Comparison of ENCODE assay signal across 9 cellular contexts in the genomic region with DNA sequence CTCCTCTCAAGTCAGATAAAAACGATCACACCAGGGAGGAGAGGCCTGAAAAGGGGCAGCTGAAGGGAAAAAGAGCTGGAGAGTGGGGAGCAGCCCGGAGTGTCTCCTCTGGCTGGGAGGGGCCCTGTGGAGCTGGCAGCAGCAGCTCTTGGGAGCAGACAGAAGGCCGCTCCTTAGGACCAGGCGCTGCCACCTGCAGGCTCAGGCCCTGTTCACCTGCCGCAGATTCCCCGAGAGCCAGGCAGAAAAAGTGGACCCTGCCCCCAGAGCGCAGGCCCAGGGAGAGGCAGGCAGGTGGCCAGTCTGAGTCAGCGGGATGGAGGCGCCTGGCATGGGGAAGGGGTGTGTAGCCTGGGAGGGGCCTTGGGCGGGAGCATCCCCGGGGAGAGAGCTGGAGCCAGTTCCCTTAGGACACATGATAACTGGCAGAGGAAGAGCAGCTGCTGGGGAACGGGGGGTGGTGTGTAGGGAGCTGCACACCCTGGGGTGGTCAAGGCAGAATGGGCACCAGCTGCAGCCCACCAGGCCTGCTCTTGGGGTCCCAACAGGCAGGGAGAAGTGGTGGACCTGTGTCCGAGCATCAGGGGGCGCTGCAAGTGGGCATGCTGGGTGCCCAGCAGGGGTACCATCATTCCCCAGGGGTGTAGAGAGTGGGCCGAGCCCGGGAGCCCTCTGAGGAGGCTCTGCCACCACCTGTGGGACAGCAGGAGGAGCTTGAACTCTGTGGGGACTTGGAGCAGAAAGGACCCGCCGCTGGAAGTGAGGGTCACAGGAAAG.
DNase-seq lines count a peak whose midpoint lies in the region; ATAC-seq and TF ChIP-seq lines count a peak whose summit lies in the region.
"Had no signal": no experiment of that assay in that cellular context is flagged by ENCODE, and none has a peak within 500 bp of the region (broad histone marks: within the 10 kb centered on the region; RNA-seq: fewer than 3 reads in every experiment).

No MANE protein-coding gene starts in this region.

- POLR2A ChIA-PET in WTC11 (lab: Charles Lee) = no interaction called here

- ATAC-seq in WTC11 (peak; percentile 76), left lobe of liver (peak; percentile 82), HG02973 (IDR thresholded peaks at IDR 0.05; ENCODE audit: unreplicated experiment) (no peak), GM21825 (IDR thresholded peaks at IDR 0.05; ENCODE audit: unreplicated experiment) (no peak)

- no peak overlapping the region for H3K4me3 Mint-ChIP-seq in WTC11

- H3K36me3 Mint-ChIP-seq in WTC11 = no peaks in the 10 kb centered on the region

- peaks cover 5% of the 10 kb centered on the region; the same call in 1 of the 2 replicates for H3K9me3 Mint-ChIP-seq in WTC11

- no peaks in the 10 kb centered on the region for H3K27me3 Mint-ChIP-seq in WTC11 (ENCODE audit: low read depth)

- peak; percentile 49 for DNase-seq in 8988T
- peak; percentile 28 for DNase-seq in NCI-H128 (lab: John Stamatoyannopoulos, UW; ENCODE audit: unreplicated experiment)
- peak; percentile 52 for DNase-seq in WTC11 (ENCODE audit: low spot score)
- peak; percentile 93 for DNase-seq in left lobe of liver (ENCODE audit: low spot score)
- no peak for DNase-seq in NK-92 treated with Interleukin-12 subunit alpha and Interleukin-12 subunit beta, amount 100 ng/mL, for 24 hours (lab: John Stamatoyannopoulos, UW)
- DNase-seq in stimulated activated CD4-positive, alpha-beta T cell treated with anti-CD3 and anti-CD28 coated beads, Interleukin-12 subunit alpha, Interleukin-12 subunit beta, amount 100 ng/mL, for 4 hours = no peak
- DNase-seq: activated CD4-positive, alpha-beta T cell treated with anti-CD3 and anti-CD28 coated beads, Interleukin-2, amount 50 U/mL, for 1 hour had no signal

- TF ChIP-seq CTCF in WTC11 (IDR thresholded peaks at IDR 0.05) = no peak

- H3K27ac Mint-ChIP-seq in WTC11 = no peak overlapping the region

- CTCF ChIA-PET in WTC11 (lab: Charles Lee) = interaction anchor here (0.6 to 3.3 kb wide), 17 partner anchors 9 to 249 kb away, joined by 3 to 24 read pairs (median 4); no protein-coding TSS in a partner anchor

- H3K4me1 Mint-ChIP-seq in WTC11 = peaks cover 28% of the 10 kb centered on the region

TF ChIP-seq in WTC11, 78 proteins besides CTCF, POLR2A, EP300 and RAD21:
- TF ChIP-seq ZNF671 (CRISPR knock-in tag; IDR thresholded peaks at IDR 0.05) (no peak), RORB (CRISPR knock-in tag; IDR thresholded peaks at IDR 0.05) (no peak), GABPB1 (CRISPR knock-in tag; IDR thresholded peaks at IDR 0.05) (no peak)
- TF ChIP-seq, protein P1, sequence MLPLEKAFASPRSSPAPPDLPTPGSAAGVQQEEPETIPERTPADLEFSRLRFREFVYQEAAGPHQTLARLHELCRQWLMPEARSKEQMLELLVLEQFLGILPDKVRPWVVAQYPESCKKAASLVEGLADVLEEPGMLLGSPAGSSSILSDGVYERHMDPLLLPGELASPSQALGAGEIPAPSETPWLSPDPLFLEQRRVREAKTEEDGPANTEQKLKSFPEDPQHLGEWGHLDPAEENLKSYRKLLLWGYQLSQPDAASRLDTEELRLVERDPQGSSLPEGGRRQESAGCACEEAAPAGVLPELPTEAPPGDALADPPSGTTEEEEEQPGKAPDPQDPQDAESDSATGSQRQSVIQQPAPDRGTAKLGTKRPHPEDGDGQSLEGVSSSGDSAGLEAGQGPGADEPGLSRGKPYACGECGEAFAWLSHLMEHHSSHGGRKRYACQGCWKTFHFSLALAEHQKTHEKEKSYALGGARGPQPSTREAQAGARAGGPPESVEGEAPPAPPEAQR (CRISPR knock-in tag; IDR thresholded peaks at IDR 0.05) = no peak
- TF ChIP-seq, protein P2, sequence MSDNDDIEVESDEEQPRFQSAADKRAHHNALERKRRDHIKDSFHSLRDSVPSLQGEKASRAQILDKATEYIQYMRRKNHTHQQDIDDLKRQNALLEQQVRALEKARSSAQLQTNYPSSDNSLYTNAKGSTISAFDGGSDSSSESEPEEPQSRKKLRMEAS (CRISPR knock-in tag; IDR thresholded peaks at IDR 0.05) = no peak
- TF ChIP-seq, protein P3, sequence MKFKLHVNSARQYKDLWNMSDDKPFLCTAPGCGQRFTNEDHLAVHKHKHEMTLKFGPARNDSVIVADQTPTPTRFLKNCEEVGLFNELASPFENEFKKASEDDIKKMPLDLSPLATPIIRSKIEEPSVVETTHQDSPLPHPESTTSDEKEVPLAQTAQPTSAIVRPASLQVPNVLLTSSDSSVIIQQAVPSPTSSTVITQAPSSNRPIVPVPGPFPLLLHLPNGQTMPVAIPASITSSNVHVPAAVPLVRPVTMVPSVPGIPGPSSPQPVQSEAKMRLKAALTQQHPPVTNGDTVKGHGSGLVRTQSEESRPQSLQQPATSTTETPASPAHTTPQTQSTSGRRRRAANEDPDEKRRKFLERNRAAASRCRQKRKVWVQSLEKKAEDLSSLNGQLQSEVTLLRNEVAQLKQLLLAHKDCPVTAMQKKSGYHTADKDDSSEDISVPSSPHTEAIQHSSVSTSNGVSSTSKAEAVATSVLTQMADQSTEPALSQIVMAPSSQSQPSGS (CRISPR knock-in tag; IDR thresholded peaks at IDR 0.05; ENCODE audit: borderline replicate concordance, low read depth) = no peak

Comparison
In these comparisons a context has a peak if more than half of its experiments do, and no peak if none do; other contexts are left out.
1. DNase-seq: peak in 8988T (single experiment), NCI-H128 (single experiment), WTC11 (single experiment) and left lobe of liver (single experiment); none in NK-92 treated with Interleukin-12 subunit alpha and Interleukin-12 subunit beta, amount 100 ng/mL, for 24 hours (single experiment) and stimulated activated CD4-positive, alpha-beta T cell treated with anti-CD3 and anti-CD28 coated beads, Interleukin-12 subunit alpha, Interleukin-12 subunit beta, amount 100 ng/mL, for 4 hours (single experiment).
2. ATAC-seq: peak in WTC11 (single experiment) and left lobe of liver (single experiment); none in HG02973 (single experiment) and GM21825 (single experiment).